Comparison of ENCODE assay signal across 1 cellular context in the genomic region with DNA sequence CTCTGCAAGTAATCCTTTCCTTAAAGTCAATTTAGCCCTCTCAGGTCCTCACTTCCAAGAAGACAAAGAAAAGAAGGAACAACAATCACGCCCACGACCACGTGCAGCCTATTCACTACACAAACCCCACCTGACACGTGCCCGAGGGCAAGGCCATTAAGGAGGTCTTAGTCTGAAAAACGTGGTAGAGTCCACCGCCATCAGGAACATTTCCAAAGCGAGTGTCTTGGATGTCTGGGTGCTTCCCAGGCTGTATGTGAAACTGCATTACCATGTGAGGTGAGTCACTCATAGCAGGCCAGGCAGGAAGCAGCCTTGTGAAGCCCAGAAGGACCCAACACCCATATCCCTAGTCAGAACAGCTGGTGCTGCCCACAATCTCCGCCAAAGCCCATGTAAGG.
TF ChIP-seq lines count a peak whose summit lies in the region.

No MANE protein-coding gene starts in this region.

TF ChIP-seq in H1, 55 proteins besides CTCF, POLR2A, EP300 and RAD21:
- no peak for TF ChIP-seq CHD2 (IDR thresholded peaks at IDR 0.05; ENCODE audit: low read length)
- TF ChIP-seq CBX5 (IDR thresholded peaks at IDR 0.05; ENCODE audit: low read depth, low read length): no peak
- no peak for TF ChIP-seq SP4 (IDR thresholded peaks at IDR 0.05; ENCODE audit: low read length)
- TF ChIP-seq CBX8 (IDR thresholded peaks at IDR 0.05; ENCODE audit: borderline replicate concordance, low read depth, low read length): no peak
- TF ChIP-seq NRF1 (IDR thresholded peaks at IDR 0.05; ENCODE audit: low read depth, low read length): no peak
- TF ChIP-seq TAF7 (optimal IDR thresholded peaks at IDR 0.05; ENCODE audit: borderline replicate concordance, low read depth, low read length): no peak
- TF ChIP-seq JUN (IDR thresholded peaks at IDR 0.05; ENCODE audit: low read depth, low read length): no peak
- no peak for TF ChIP-seq TCF12 (IDR thresholded peaks at IDR 0.05; ENCODE audit: low read depth, low read length)
- TF ChIP-seq TBP (IDR thresholded peaks at IDR 0.05; ENCODE audit: low read depth, low read length): no peak
- TF ChIP-seq TAF1 (IDR thresholded peaks at IDR 0.05; ENCODE audit: low read depth, low read length): no peak
- no peak for TF ChIP-seq SAP30 (IDR thresholded peaks at IDR 0.05; ENCODE audit: insufficient read depth, insufficient replicate concordance, low read length)
- no peak for TF ChIP-seq EGR1 (IDR thresholded peaks at IDR 0.05; ENCODE audit: borderline replicate concordance, low read depth, low read length)
- TF ChIP-seq, protein P1, sequence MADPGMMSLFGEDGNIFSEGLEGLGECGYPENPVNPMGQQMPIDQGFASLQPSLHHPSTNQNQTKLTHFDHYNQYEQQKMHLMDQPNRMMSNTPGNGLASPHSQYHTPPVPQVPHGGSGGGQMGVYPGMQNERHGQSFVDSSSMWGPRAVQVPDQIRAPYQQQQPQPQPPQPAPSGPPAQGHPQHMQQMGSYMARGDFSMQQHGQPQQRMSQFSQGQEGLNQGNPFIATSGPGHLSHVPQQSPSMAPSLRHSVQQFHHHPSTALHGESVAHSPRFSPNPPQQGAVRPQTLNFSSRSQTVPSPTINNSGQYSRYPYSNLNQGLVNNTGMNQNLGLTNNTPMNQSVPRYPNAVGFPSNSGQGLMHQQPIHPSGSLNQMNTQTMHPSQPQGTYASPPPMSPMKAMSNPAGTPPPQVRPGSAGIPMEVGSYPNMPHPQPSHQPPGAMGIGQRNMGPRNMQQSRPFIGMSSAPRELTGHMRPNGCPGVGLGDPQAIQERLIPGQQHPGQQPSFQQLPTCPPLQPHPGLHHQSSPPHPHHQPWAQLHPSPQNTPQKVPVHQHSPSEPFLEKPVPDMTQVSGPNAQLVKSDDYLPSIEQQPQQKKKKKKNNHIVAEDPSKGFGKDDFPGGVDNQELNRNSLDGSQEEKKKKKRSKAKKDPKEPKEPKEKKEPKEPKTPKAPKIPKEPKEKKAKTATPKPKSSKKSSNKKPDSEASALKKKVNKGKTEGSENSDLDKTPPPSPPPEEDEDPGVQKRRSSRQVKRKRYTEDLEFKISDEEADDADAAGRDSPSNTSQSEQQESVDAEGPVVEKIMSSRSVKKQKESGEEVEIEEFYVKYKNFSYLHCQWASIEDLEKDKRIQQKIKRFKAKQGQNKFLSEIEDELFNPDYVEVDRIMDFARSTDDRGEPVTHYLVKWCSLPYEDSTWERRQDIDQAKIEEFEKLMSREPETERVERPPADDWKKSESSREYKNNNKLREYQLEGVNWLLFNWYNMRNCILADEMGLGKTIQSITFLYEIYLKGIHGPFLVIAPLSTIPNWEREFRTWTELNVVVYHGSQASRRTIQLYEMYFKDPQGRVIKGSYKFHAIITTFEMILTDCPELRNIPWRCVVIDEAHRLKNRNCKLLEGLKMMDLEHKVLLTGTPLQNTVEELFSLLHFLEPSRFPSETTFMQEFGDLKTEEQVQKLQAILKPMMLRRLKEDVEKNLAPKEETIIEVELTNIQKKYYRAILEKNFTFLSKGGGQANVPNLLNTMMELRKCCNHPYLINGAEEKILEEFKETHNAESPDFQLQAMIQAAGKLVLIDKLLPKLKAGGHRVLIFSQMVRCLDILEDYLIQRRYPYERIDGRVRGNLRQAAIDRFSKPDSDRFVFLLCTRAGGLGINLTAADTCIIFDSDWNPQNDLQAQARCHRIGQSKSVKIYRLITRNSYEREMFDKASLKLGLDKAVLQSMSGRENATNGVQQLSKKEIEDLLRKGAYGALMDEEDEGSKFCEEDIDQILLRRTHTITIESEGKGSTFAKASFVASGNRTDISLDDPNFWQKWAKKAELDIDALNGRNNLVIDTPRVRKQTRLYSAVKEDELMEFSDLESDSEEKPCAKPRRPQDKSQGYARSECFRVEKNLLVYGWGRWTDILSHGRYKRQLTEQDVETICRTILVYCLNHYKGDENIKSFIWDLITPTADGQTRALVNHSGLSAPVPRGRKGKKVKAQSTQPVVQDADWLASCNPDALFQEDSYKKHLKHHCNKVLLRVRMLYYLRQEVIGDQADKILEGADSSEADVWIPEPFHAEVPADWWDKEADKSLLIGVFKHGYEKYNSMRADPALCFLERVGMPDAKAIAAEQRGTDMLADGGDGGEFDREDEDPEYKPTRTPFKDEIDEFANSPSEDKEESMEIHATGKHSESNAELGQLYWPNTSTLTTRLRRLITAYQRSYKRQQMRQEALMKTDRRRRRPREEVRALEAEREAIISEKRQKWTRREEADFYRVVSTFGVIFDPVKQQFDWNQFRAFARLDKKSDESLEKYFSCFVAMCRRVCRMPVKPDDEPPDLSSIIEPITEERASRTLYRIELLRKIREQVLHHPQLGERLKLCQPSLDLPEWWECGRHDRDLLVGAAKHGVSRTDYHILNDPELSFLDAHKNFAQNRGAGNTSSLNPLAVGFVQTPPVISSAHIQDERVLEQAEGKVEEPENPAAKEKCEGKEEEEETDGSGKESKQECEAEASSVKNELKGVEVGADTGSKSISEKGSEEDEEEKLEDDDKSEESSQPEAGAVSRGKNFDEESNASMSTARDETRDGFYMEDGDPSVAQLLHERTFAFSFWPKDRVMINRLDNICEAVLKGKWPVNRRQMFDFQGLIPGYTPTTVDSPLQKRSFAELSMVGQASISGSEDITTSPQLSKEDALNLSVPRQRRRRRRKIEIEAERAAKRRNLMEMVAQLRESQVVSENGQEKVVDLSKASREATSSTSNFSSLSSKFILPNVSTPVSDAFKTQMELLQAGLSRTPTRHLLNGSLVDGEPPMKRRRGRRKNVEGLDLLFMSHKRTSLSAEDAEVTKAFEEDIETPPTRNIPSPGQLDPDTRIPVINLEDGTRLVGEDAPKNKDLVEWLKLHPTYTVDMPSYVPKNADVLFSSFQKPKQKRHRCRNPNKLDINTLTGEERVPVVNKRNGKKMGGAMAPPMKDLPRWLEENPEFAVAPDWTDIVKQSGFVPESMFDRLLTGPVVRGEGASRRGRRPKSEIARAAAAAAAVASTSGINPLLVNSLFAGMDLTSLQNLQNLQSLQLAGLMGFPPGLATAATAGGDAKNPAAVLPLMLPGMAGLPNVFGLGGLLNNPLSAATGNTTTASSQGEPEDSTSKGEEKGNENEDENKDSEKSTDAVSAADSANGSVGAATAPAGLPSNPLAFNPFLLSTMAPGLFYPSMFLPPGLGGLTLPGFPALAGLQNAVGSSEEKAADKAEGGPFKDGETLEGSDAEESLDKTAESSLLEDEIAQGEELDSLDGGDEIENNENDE (IDR thresholded peaks at IDR 0.05; ENCODE audit: insufficient replicate concordance, low read length): no peak
- TF ChIP-seq PHF8 (conservative IDR thresholded peaks at IDR 0.05; ENCODE audit: low read depth, low read length): no peak
- TF ChIP-seq YY1 (IDR thresholded peaks at IDR 0.05; ENCODE audit: low read depth, low read length): no peak
- TF ChIP-seq SP1 (IDR thresholded peaks at IDR 0.05; ENCODE audit: low read depth, low read length): no peak
- TF ChIP-seq MAX (IDR thresholded peaks at IDR 0.05): no peak
- no peak for TF ChIP-seq SIX5 (IDR thresholded peaks at IDR 0.05; ENCODE audit: low read depth, low read length)
- TF ChIP-seq KDM5A (IDR thresholded peaks at IDR 0.05; ENCODE audit: low read length): no peak
